Comparison of ENCODE assay signal across 16 cellular contexts in the genomic region with DNA sequence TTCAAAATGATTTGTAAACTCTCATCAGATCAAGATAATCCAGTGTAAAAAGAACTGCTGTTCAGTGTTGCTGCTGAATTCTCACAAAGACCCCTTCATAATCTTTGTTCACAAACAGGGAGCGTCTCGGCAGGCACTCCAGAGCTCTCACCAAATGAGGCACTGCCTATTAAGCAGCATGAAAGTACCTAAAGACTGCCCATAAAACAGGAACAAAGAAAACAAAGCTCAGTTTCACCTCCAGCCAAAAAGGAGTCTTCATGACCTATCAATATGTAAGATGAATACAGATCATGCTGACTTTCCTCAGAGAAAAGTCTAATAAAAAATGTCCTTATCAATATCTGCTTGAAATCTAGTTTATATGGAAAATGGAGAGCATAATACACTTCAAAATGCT. TPM values are rescaled to one million over a fixed set of nuclear protein-coding genes. Genes with fewer than 3 reads are reported as not detected.
DNase-seq lines count a peak whose midpoint lies in the region; ATAC-seq and TF ChIP-seq lines count a peak whose summit lies in the region.
"Had no signal": no experiment of that assay in that cellular context is flagged by ENCODE, and none has a peak within 500 bp of the region (broad histone marks: within the 10 kb centered on the region; RNA-seq: fewer than 3 reads in every experiment).

No MANE protein-coding gene starts in this region.

- intact Hi-C loops in CD4-positive, alpha-beta memory T cell (cut with micrococcal nuclease): no loop called here
- intact Hi-C loops in activated CD4-positive, alpha-beta T cell treated with anti-CD3 and anti-CD28 coated beads for 36 hours (cut with DNase I, micrococcal nuclease): no loop called here

- H3K9me3 Mint-ChIP-seq in CD4-positive, alpha-beta memory T cell: no peaks in the 10 kb centered on the region
- no peaks in the 10 kb centered on the region for H3K9me3 Mint-ChIP-seq in activated CD4-positive, alpha-beta T cell treated with anti-CD3 and anti-CD28 coated beads for 36 hours (ENCODE audit: low read depth)
- H3K9me3 Mint-ChIP-seq: activated CD8-positive, alpha-beta T cell treated with anti-CD3 and anti-CD28 coated beads for 36 hours; activated naive CD8-positive, alpha-beta T cell treated with anti-CD3 and anti-CD28 coated beads, Interleukin-2, amount 10 ng/mL, durations not matched to agents 7 days and 5 days had no signal

- peak overlapping the region; percentile 38 for H3K9ac ChIP-seq in SK-N-MC (ENCODE audit: insufficient read length)

- 0 out of 2 replicates have a peak, but pooled peaks cover 4% of the 10 kb centered on the region for H3K36me3 ChIP-seq in SK-N-MC (ENCODE audit: insufficient read depth, low read length)
- H3K36me3 ChIP-seq in CD4-positive, alpha-beta memory T cell (ENCODE audit: insufficient read depth, low read length): no peaks in the 10 kb centered on the region
- H3K36me3 ChIP-seq: MG63, uterus had no signal

- TF ChIP-seq POLR2A in GM18505 (IDR thresholded peaks at IDR 0.05; ENCODE audit: borderline replicate concordance, extremely low read depth, insufficient read depth, insufficient read length): no peak

- no peaks in the 10 kb centered on the region for H3K27me3 ChIP-seq in CD4-positive, alpha-beta memory T cell (ENCODE audit: insufficient read depth, low read length)
- H3K27me3 ChIP-seq: MG63, uterus had no signal

- ATAC-seq in GM18505 (IDR thresholded peaks at IDR 0.05; ENCODE audit: unreplicated experiment): peak; percentile 97
- ATAC-seq in GM21529 (IDR thresholded peaks at IDR 0.05; ENCODE audit: unreplicated experiment): peak; percentile 97
- peak; percentile 94 for ATAC-seq in HG03095 (IDR thresholded peaks at IDR 0.05; ENCODE audit: unreplicated experiment)
- no peak for ATAC-seq in activated CD4-positive, alpha-beta T cell treated with anti-CD3 and anti-CD28 coated beads for 36 hours
- ATAC-seq: activated CD8-positive, alpha-beta T cell treated with anti-CD3 and anti-CD28 coated beads for 36 hours; left ventricle myocardium superior had no signal

- POLR2A ChIA-PET in CD4-positive, alpha-beta memory T cell (lab: Charles Lee; ENCODE audit: partially characterized antibody): no interaction called here
- POLR2A ChIA-PET in activated CD4-positive, alpha-beta T cell treated with anti-CD3 and anti-CD28 coated beads for 36 hours (lab: Charles Lee): no interaction called here

- H3K4me3 Mint-ChIP-seq in CD4-positive, alpha-beta memory T cell: no peak overlapping the region
- no peak overlapping the region for H3K4me3 Mint-ChIP-seq in activated CD4-positive, alpha-beta T cell treated with anti-CD3 and anti-CD28 coated beads for 36 hours
- H3K4me3 Mint-ChIP-seq: activated CD8-positive, alpha-beta T cell treated with anti-CD3 and anti-CD28 coated beads for 36 hours; activated naive CD8-positive, alpha-beta T cell treated with anti-CD3 and anti-CD28 coated beads, Interleukin-2, amount 10 ng/mL, durations not matched to agents 7 days and 5 days had no signal

- no peaks in the 10 kb centered on the region for H3K4me1 Mint-ChIP-seq in CD4-positive, alpha-beta memory T cell
- H3K4me1 Mint-ChIP-seq in activated CD4-positive, alpha-beta T cell treated with anti-CD3 and anti-CD28 coated beads for 36 hours: no peaks in the 10 kb centered on the region
- H3K4me1 Mint-ChIP-seq: activated naive CD8-positive, alpha-beta T cell treated with anti-CD3 and anti-CD28 coated beads, Interleukin-2, amount 10 ng/mL, durations not matched to agents 7 days and 5 days had no signal

- H3K4me3 ChIP-seq in SK-N-MC: peak overlapping the region; percentile 59
- no peak overlapping the region for H3K4me3 ChIP-seq in CD4-positive, alpha-beta memory T cell (ENCODE audit: low read length in 2 of 2)
- H3K4me3 ChIP-seq: MG63, uterus had no signal

- no peaks in the 10 kb centered on the region for H3K4me1 ChIP-seq in CD4-positive, alpha-beta memory T cell (ENCODE audit: insufficient read depth, low read length)
- H3K4me1 ChIP-seq: uterus had no signal

- H3K27ac Mint-ChIP-seq in CD4-positive, alpha-beta memory T cell: no peak overlapping the region
- no peak overlapping the region for H3K27ac Mint-ChIP-seq in activated CD4-positive, alpha-beta T cell treated with anti-CD3 and anti-CD28 coated beads for 36 hours
- H3K27ac Mint-ChIP-seq: activated CD8-positive, alpha-beta T cell treated with anti-CD3 and anti-CD28 coated beads for 36 hours; activated naive CD8-positive, alpha-beta T cell treated with anti-CD3 and anti-CD28 coated beads, Interleukin-2, amount 10 ng/mL, durations not matched to agents 7 days and 5 days had no signal

- CTCF ChIA-PET in CD4-positive, alpha-beta memory T cell (lab: Charles Lee; ENCODE audit: partially characterized antibody): no interaction called here
- CTCF ChIA-PET in activated CD4-positive, alpha-beta T cell treated with anti-CD3 and anti-CD28 coated beads for 36 hours (lab: Charles Lee): no interaction called here

- peak overlapping the region; percentile 90 for H3K27ac ChIP-seq in SK-N-MC
- H3K27ac ChIP-seq in CD4-positive, alpha-beta memory T cell (ENCODE audit: low read depth, low read length): no peak overlapping the region
- H3K27ac ChIP-seq: uterus had no signal

- H3K27me3 Mint-ChIP-seq in CD4-positive, alpha-beta memory T cell: no peaks in the 10 kb centered on the region
- no peaks in the 10 kb centered on the region for H3K27me3 Mint-ChIP-seq in activated CD4-positive, alpha-beta T cell treated with anti-CD3 and anti-CD28 coated beads for 36 hours
- H3K27me3 Mint-ChIP-seq: activated CD8-positive, alpha-beta T cell treated with anti-CD3 and anti-CD28 coated beads for 36 hours; activated naive CD8-positive, alpha-beta T cell treated with anti-CD3 and anti-CD28 coated beads, Interleukin-2, amount 10 ng/mL, durations not matched to agents 7 days and 5 days had no signal

- no peaks in the 10 kb centered on the region for H3K36me3 Mint-ChIP-seq in CD4-positive, alpha-beta memory T cell
- no peaks in the 10 kb centered on the region for H3K36me3 Mint-ChIP-seq in activated CD4-positive, alpha-beta T cell treated with anti-CD3 and anti-CD28 coated beads for 36 hours (ENCODE audit: low read depth)
- H3K36me3 Mint-ChIP-seq: activated naive CD8-positive, alpha-beta T cell treated with anti-CD3 and anti-CD28 coated beads, Interleukin-2, amount 10 ng/mL, durations not matched to agents 7 days and 5 days had no signal

- no peaks in the 10 kb centered on the region for H3K9me3 ChIP-seq in SK-N-MC (ENCODE audit: low read depth, low read length)
- no peaks in the 10 kb centered on the region for H3K9me3 ChIP-seq in CD4-positive, alpha-beta memory T cell (ENCODE audit: control insufficient read depth in 1 of 2, low read length in 2 of 2)
- H3K9me3 ChIP-seq: MG63, uterus had no signal

- DNase-seq in SK-N-MC (ENCODE audit: low read depth, low spot score) (no peak), H4 (ENCODE audit: low spot score) (no peak), NCI-H146 (lab: John Stamatoyannopoulos, UW) (no peak)
- DNase-seq in CD4-positive, alpha-beta memory T cell: no peak
- no peak for DNase-seq in activated CD4-positive, alpha-beta T cell treated with anti-CD3 and anti-CD28 coated beads for 36 hours
- DNase-seq: activated CD8-positive, alpha-beta T cell treated with anti-CD3 and anti-CD28 coated beads for 36 hours; activated naive CD8-positive, alpha-beta T cell treated with anti-CD3 and anti-CD28 coated beads, Interleukin-2, amount 10 ng/mL, durations not matched to agents 7 days and 5 days; C1 segment of cervical spinal cord; left ventricle myocardium superior; MG63; NCI-H748 treated with DMSO at 0.1 percent for 48 hours; SW 1271; uterus had no signal

RNA-seq across cellular contexts. Expression of gene GPR63, which starts 41.8 kb away (rescaled TPM):
- total RNA-seq in H4 (2014; rRNA removed; shearing (Covaris generic)): 2.2 and 2.4 TPM in 2 replicates
- 1 to 10 TPM; 1.9 TPM for total RNA-seq in CD4-positive, alpha-beta memory T cell
- polyA plus RNA-seq in CD4-positive, alpha-beta memory T cell: under 1 TPM; 0.10 to 0.22 TPM
- total RNA-seq in activated CD4-positive, alpha-beta T cell treated with anti-CD3 and anti-CD28 coated beads for 36 hours: 1 to 10 TPM; 1.2 to 1.3 TPM
